In genomic region chr1:75943037-75943436, GRCh38 we compare ENCODE assay signal across 13 cellular contexts. TPM values are rescaled to one million over a fixed set of nuclear protein-coding genes. Genes with fewer than 3 reads are reported as not detected.
"Had no signal": no experiment of that assay in that cellular context is flagged by ENCODE, and none has a peak within 500 bp of the region (broad histone marks: within the 10 kb centered on the region; RNA-seq: fewer than 3 reads in every experiment).

No MANE protein-coding gene starts in this region.

RNA-seq across cellular contexts. Expression of gene ASB17, which starts 10.8 kb away (rescaled TPM):
- total RNA-seq: aorta, frontal cortex, heart left ventricle, kidney epithelial cell, left ventricle myocardium inferior, mucosa of descending colon, neural crest cell, omental fat pad, progenitor cell of endocrine pancreas, right atrium auricular region, skeletal muscle tissue, urinary bladder had no signal
- polyA plus RNA-seq: aorta, esophagus, heart left ventricle, urinary bladder had no signal
